Comparison of ENCODE assay signal across 38 cellular contexts in the genomic region with DNA sequence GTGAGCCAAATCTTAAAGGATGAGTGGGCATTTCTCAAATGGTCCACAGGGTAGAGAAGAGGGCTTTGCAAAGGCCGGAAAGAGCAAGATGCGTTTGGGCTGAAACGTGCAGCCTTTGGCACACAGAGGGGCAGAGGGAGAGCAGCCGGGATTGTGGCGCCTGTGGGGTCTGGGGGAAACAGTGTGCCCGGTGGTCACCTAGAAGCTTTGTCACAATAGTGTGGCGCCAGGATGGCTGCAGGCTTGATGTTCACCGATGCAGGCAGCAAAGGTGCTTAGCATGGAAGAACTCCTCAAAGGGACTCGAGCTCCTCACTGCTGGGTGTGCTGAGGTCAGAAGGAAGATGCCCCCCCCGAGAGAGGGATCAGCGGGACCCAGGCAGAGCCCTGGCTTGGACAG. TPM values are rescaled to one million over a fixed set of nuclear protein-coding genes. Genes with fewer than 3 reads are reported as not detected.
"Had no signal": no experiment of that assay in that cellular context is flagged by ENCODE, and none has a peak within 500 bp of the region (broad histone marks: within the 10 kb centered on the region; RNA-seq: fewer than 3 reads in every experiment).

No MANE protein-coding gene starts in this region.

- H3K9me3 ChIP-seq: adrenal gland, body of pancreas, breast epithelium had no signal

- H3K4me3 ChIP-seq: adrenal gland, body of pancreas, breast epithelium had no signal

- H3K9me3 Mint-ChIP-seq: activated CD4-positive, alpha-beta T cell treated with anti-CD3 and anti-CD28 coated beads, Interleukin-2, amount 10 ng/mL, durations not matched to agents 7 days and 5 days; activated CD8-positive, alpha-beta T cell treated with anti-CD3 and anti-CD28 coated beads for 36 hours; activated naive CD8-positive, alpha-beta T cell treated with anti-CD3 and anti-CD28 coated beads for 36 hours; activated T-cell treated with anti-CD3 and anti-CD28 coated beads, Interleukin-2, amount 50 U/mL, for 72 hours; activated T-helper 1 cell treated with anti-CD3 and anti-CD28 coated beads, Interleukin-12 subunit alpha, Interleukin-12 subunit beta, Interleukin-2, Interleukin-4 antibody, amounts not matched to agents 30 ng/mL and 10 ng/mL and 1 ng/mL, durations not matched to agents 14 hours and 24 hours and 36 hours; activated T-helper 17 cell treated with anti-CD3 and anti-CD28 coated beads, Interleukin-2, amount 50 U/mL, for 72 hours; T-helper 1 cell treated with Interleukin-12 subunit alpha and Interleukin-12 subunit beta and Interleukin-4 antibody, amounts not matched to agents 30 μg/mL and 1 μg/mL, for 36 hours; T-helper 2 cell treated with Interferon-gamma antibody and Interleukin-4, amounts not matched to agents 5 μg/mL and 100 μg/mL, for 36 hours had no signal

- H3K27me3 Mint-ChIP-seq: activated CD4-positive, alpha-beta memory T cell treated with anti-CD3 and anti-CD28 coated beads for 36 hours; activated CD4-positive, alpha-beta T cell treated with anti-CD3 and anti-CD28 coated beads for 36 hours; activated CD4-positive, alpha-beta T cell treated with anti-CD3 and anti-CD28 coated beads, Interleukin-2, amount 10 ng/mL, durations not matched to agents 7 days and 5 days; activated CD8-positive, alpha-beta T cell treated with anti-CD3 and anti-CD28 coated beads for 36 hours; activated naive CD8-positive, alpha-beta T cell treated with anti-CD3 and anti-CD28 coated beads for 36 hours; activated T-helper 17 cell treated with anti-CD3 and anti-CD28 coated beads, Interleukin-2, amount 50 U/mL, for 72 hours had no signal

- H3K36me3 ChIP-seq: adrenal gland, brain microvascular endothelial cell, breast epithelium, WERI-Rb-1 had no signal

- H3K4me1 Mint-ChIP-seq: activated CD4-positive, alpha-beta T cell treated with anti-CD3 and anti-CD28 coated beads for 36 hours; activated CD4-positive, alpha-beta T cell treated with anti-CD3 and anti-CD28 coated beads, Interleukin-2, amount 10 ng/mL, durations not matched to agents 7 days and 5 days; activated naive CD8-positive, alpha-beta T cell treated with anti-CD3 and anti-CD28 coated beads for 36 hours; WTC11 had no signal

- H3K4me1 ChIP-seq: adrenal gland, body of pancreas, breast epithelium had no signal

- H3K27ac ChIP-seq: adrenal gland, body of pancreas, brain microvascular endothelial cell, breast epithelium, WERI-Rb-1 had no signal

- H3K27ac Mint-ChIP-seq: activated CD4-positive, alpha-beta memory T cell treated with anti-CD3 and anti-CD28 coated beads for 36 hours; activated CD4-positive, alpha-beta T cell treated with anti-CD3 and anti-CD28 coated beads for 36 hours; activated CD4-positive, alpha-beta T cell treated with anti-CD3 and anti-CD28 coated beads, Interleukin-2, amount 10 ng/mL, durations not matched to agents 7 days and 5 days; activated CD8-positive, alpha-beta T cell treated with anti-CD3 and anti-CD28 coated beads for 36 hours; activated naive CD4-positive, alpha-beta T cell treated with anti-CD3 and anti-CD28 coated beads for 36 hours; activated naive CD8-positive, alpha-beta T cell treated with anti-CD3 and anti-CD28 coated beads for 36 hours; activated T-cell treated with anti-CD3 and anti-CD28 coated beads, Interleukin-2, amount 50 U/mL, for 72 hours; activated T-helper 1 cell treated with anti-CD3 and anti-CD28 coated beads, Interleukin-12 subunit alpha, Interleukin-12 subunit beta, Interleukin-2, Interleukin-4 antibody, amounts not matched to agents 30 ng/mL and 10 ng/mL and 1 ng/mL, durations not matched to agents 14 hours and 24 hours and 36 hours; activated T-helper 17 cell treated with anti-CD3 and anti-CD28 coated beads, Interleukin-2, amount 50 U/mL, for 72 hours; T-helper 1 cell treated with Interleukin-12 subunit alpha and Interleukin-12 subunit beta and Interleukin-4 antibody, amounts not matched to agents 30 μg/mL and 1 μg/mL, for 36 hours; T-helper 2 cell treated with Interferon-gamma antibody and Interleukin-4, amounts not matched to agents 5 μg/mL and 100 μg/mL, for 36 hours; WTC11 had no signal

- H3K4me3 Mint-ChIP-seq: activated CD4-positive, alpha-beta memory T cell treated with anti-CD3 and anti-CD28 coated beads for 36 hours; activated CD4-positive, alpha-beta T cell treated with anti-CD3 and anti-CD28 coated beads for 36 hours; activated CD4-positive, alpha-beta T cell treated with anti-CD3 and anti-CD28 coated beads, Interleukin-2, amount 10 ng/mL, durations not matched to agents 7 days and 5 days; activated CD8-positive, alpha-beta T cell treated with anti-CD3 and anti-CD28 coated beads for 36 hours; activated naive CD4-positive, alpha-beta T cell treated with anti-CD3 and anti-CD28 coated beads for 36 hours; activated naive CD8-positive, alpha-beta T cell treated with anti-CD3 and anti-CD28 coated beads for 36 hours; activated T-cell treated with anti-CD3 and anti-CD28 coated beads, Interleukin-2, amount 50 U/mL, for 4 hours; activated T-cell treated with anti-CD3 and anti-CD28 coated beads, Interleukin-2, amount 50 U/mL, for 72 hours; activated T-helper 1 cell treated with anti-CD3 and anti-CD28 coated beads, Interleukin-12 subunit alpha, Interleukin-12 subunit beta, Interleukin-2, Interleukin-4 antibody, amounts not matched to agents 30 ng/mL and 10 ng/mL and 1 ng/mL, durations not matched to agents 14 hours and 24 hours and 36 hours; activated T-helper 17 cell treated with anti-CD3 and anti-CD28 coated beads, Interleukin-2, amount 50 U/mL, for 72 hours; T-helper 1 cell treated with Interleukin-12 subunit alpha and Interleukin-12 subunit beta and Interleukin-4 antibody, amounts not matched to agents 30 μg/mL and 1 μg/mL, for 36 hours; T-helper 2 cell treated with Interferon-gamma antibody and Interleukin-4, amounts not matched to agents 5 μg/mL and 100 μg/mL, for 36 hours; WTC11 had no signal

- H3K27me3 ChIP-seq: adrenal gland, body of pancreas, brain microvascular endothelial cell, breast epithelium had no signal

- DNase-seq: activated CD4-positive, alpha-beta memory T cell treated with anti-CD3 and anti-CD28 coated beads for 36 hours; activated CD4-positive, alpha-beta T cell treated with anti-CD3 and anti-CD28 coated beads for 1 hour; activated CD4-positive, alpha-beta T cell treated with anti-CD3 and anti-CD28 coated beads for 36 hours; activated CD4-positive, alpha-beta T cell treated with anti-CD3 and anti-CD28 coated beads for 48 hours; activated CD4-positive, alpha-beta T cell treated with anti-CD3 and anti-CD28 coated beads, Interleukin-2, amount 10 ng/mL, durations not matched to agents 7 days and 5 days; activated CD4-positive, alpha-beta T cell treated with anti-CD3 and anti-CD28 coated beads, Interleukin-2, amount 50 U/mL, for 4 hours; activated CD4-positive, CD25-positive, alpha-beta regulatory T cell; activated CD8-positive, alpha-beta memory T cell treated with anti-CD3 and anti-CD28 coated beads, Interleukin-2, amount 50 U/mL, for 4 hours; activated CD8-positive, alpha-beta T cell treated with anti-CD3 and anti-CD28 coated beads for 36 hours; activated effector memory CD4-positive, alpha-beta T cell treated with anti-CD3 and anti-CD28 coated beads, Interleukin-2, amount 50 U/mL, for 16 hours; activated gamma-delta T cell treated with Interleukin-2 at 50 U/mL for 16 hours; activated naive CD4-positive, alpha-beta T cell; activated naive CD4-positive, alpha-beta T cell treated with anti-CD3 and anti-CD28 coated beads for 36 hours; activated naive CD4-positive, alpha-beta T cell treated with anti-CD3 and anti-CD28 coated beads, Interleukin-2, amount 50 U/mL, for 16 hours; activated naive CD8-positive, alpha-beta T cell treated with anti-CD3 and anti-CD28 coated beads for 36 hours; activated T-cell treated with anti-CD3 and anti-CD28 coated beads for 4 hours; activated T-cell treated with anti-CD3 and anti-CD28 coated beads, Interleukin-2, amount 50 U/mL, for 1 hour; activated T-cell treated with anti-CD3 and anti-CD28 coated beads, Interleukin-2, amount 50 U/mL, for 4 hours; activated T-cell treated with anti-CD3 and anti-CD28 coated beads, Interleukin-2, amount 50 U/mL, for 72 hours; adrenal gland; amniotic stem cell; aorta; body of pancreas; brain microvascular endothelial cell; central memory CD4-positive, alpha-beta T cell; T-helper 1 cell; T-helper 2 cell; T-helper 9 cell; WERI-Rb-1 had no signal

- H3K36me3 Mint-ChIP-seq: activated CD4-positive, alpha-beta memory T cell treated with anti-CD3 and anti-CD28 coated beads for 36 hours; activated naive CD4-positive, alpha-beta T cell treated with anti-CD3 and anti-CD28 coated beads, Interleukin-2, amount 50 U/mL, for 72 hours; activated naive CD8-positive, alpha-beta T cell treated with anti-CD3 and anti-CD28 coated beads for 36 hours had no signal

RNA-seq across cellular contexts. Expression of gene TPO, which starts 23.8 kb away (rescaled TPM):
- total RNA-seq: activated CD4-positive, alpha-beta memory T cell treated with anti-CD3 and anti-CD28 coated beads for 36 hours; activated CD4-positive, alpha-beta T cell treated with anti-CD3 and anti-CD28 coated beads for 36 hours; activated CD8-positive, alpha-beta memory T cell treated with anti-CD3 and anti-CD28 coated beads for 36 hours; activated CD8-positive, alpha-beta T cell treated with anti-CD3 and anti-CD28 coated beads for 36 hours; activated naive CD4-positive, alpha-beta T cell treated with anti-CD3 and anti-CD28 coated beads for 36 hours; activated naive CD4-positive, alpha-beta T cell treated with anti-CD3 and anti-CD28 coated beads, Interleukin-2, amount 50 U/mL, for 72 hours; activated naive CD8-positive, alpha-beta T cell treated with anti-CD3 and anti-CD28 coated beads for 36 hours; activated T-cell treated with anti-CD3 and anti-CD28 coated beads, Interleukin-2, amount 50 U/mL, for 4 hours; activated T-cell treated with anti-CD3 and anti-CD28 coated beads, Interleukin-2, amount 50 U/mL, for 72 hours; activated T-helper 1 cell treated with anti-CD3 and anti-CD28 coated beads, Interleukin-12 subunit alpha, Interleukin-12 subunit beta, Interleukin-2, Interleukin-4 antibody, amounts not matched to agents 30 ng/mL and 10 ng/mL and 1 ng/mL, durations not matched to agents 14 hours and 24 hours and 36 hours; astrocyte; WTC11 had no signal
- polyA plus RNA-seq: aorta had no signal
